In the genomic region with DNA sequence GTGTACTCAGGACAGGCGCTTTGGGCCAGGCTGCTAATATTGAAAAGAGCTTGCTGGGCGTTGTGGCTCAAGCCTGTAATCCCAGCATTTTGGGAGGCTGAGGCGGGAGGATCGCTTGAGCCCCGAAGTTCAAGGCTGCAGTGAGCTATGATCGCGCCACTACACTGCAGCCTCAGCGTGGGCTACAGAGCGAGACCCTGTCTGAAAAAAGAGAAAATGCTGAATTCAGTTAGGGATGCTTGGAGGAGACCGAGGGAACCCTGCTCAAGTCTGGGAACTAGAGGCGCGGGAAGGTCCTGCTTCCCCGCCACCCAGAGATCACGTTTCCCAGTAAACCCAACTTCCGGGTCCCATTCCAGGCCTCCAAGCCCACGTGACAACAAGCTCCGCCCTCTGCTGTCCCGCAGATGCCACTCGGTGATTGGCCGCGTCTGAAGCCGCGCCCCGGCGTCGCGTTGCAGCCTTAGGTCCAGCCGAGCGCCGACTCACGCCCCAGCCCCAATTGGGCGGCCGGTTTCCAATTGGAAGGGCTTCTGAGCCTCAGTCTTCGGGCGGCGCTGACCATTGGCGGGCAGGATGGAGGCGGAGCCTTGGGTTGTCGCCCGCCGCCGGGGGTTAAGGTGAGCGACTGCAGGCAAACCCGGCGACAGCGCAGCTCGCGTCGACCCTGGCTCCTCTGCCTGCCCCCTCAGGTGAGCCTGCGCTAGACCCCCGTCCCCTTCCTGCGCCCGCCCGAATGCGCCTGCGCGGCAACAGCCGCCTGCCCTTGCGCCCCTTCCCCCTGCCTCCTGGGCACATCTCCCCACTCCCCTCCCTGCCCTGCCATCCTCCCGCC, we compare ENCODE assay signal across 8 cellular contexts. TPM values are rescaled to one million over a fixed set of nuclear protein-coding genes. Genes with fewer than 3 reads are reported as not detected.
DNase-seq lines count a peak whose midpoint lies in the region; ATAC-seq and TF ChIP-seq lines count a peak whose summit lies in the region.

A gene with protein sequence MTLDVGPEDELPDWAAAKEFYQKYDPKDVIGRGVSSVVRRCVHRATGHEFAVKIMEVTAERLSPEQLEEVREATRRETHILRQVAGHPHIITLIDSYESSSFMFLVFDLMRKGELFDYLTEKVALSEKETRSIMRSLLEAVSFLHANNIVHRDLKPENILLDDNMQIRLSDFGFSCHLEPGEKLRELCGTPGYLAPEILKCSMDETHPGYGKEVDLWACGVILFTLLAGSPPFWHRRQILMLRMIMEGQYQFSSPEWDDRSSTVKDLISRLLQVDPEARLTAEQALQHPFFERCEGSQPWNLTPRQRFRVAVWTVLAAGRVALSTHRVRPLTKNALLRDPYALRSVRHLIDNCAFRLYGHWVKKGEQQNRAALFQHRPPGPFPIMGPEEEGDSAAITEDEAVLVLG (plus strand): TSS at position 627 of the 835 bp plus-strand sequence. CDS start 396 bp downstream, outside the sequence.

- H3K36me3 ChIP-seq in BLaER1: peaks cover 54% of the 10 kb centered on the region

- peak within 1 kb of the TSS; percentile 82 for H3K4me2 ChIP-seq in BLaER1

- H3K27me3 Mint-ChIP-seq in activated CD4-positive, alpha-beta T cell treated with anti-CD3 and anti-CD28 coated beads, Interleukin-2, amount 10 ng/mL, durations not matched to agents 7 days and 5 days: no peaks in the 10 kb centered on the region

- peak within 1 kb of the TSS; percentile 90 for H3K4me3 Mint-ChIP-seq in activated CD4-positive, alpha-beta T cell treated with anti-CD3 and anti-CD28 coated beads, Interleukin-2, amount 10 ng/mL, durations not matched to agents 7 days and 5 days

- ATAC-seq in GM19328 (IDR thresholded peaks at IDR 0.05; ENCODE audit: unreplicated experiment) (peak; percentile 98), HG03520 (IDR thresholded peaks at IDR 0.05; ENCODE audit: unreplicated experiment) (peak; percentile 97)

- CTCF ChIA-PET in activated CD4-positive, alpha-beta T cell treated with anti-CD3 and anti-CD28 coated beads, Interleukin-2, amount 10 ng/mL, durations not matched to agents 7 days and 5 days (lab: Charles Lee): interaction anchor here (0.6 to 1.6 kb wide), 14 partner anchors 10 to 77 kb away, joined by 3 to 11 read pairs (median 4); no protein-coding TSS in a partner anchor

- H3K9ac ChIP-seq in BLaER1: peak within 1 kb of the TSS; percentile 78

- peaks cover 7% of the 10 kb centered on the region; the same call in 1 of the 2 replicates for H4K20me1 ChIP-seq in BLaER1

- H3K9me3 ChIP-seq in BLaER1: no peaks in the 10 kb centered on the region

- no peaks in the 10 kb centered on the region for H3K9me3 Mint-ChIP-seq in activated CD4-positive, alpha-beta T cell treated with anti-CD3 and anti-CD28 coated beads, Interleukin-2, amount 10 ng/mL, durations not matched to agents 7 days and 5 days

- peak within 1 kb of the TSS; percentile 75 for H3K4me3 ChIP-seq in BLaER1
- peak within 1 kb of the TSS; percentile 88 for H3K4me3 ChIP-seq in coronary artery

- peaks cover 23% of the 10 kb centered on the region for H3K36me3 Mint-ChIP-seq in activated CD4-positive, alpha-beta T cell treated with anti-CD3 and anti-CD28 coated beads, Interleukin-2, amount 10 ng/mL, durations not matched to agents 7 days and 5 days (ENCODE audit: low read depth)

- peaks cover 31% of the 10 kb centered on the region for H3K4me1 Mint-ChIP-seq in activated CD4-positive, alpha-beta T cell treated with anti-CD3 and anti-CD28 coated beads, Interleukin-2, amount 10 ng/mL, durations not matched to agents 7 days and 5 days

- H3K27me3 ChIP-seq in BLaER1 (no peaks in the 10 kb centered on the region), layer of hippocampus (ENCODE audit: control insufficient read depth, insufficient read depth, low read length) (no peaks in the 10 kb centered on the region)

- peak within 1 kb of the TSS; percentile 86 for H3K27ac Mint-ChIP-seq in activated CD4-positive, alpha-beta T cell treated with anti-CD3 and anti-CD28 coated beads, Interleukin-2, amount 10 ng/mL, durations not matched to agents 7 days and 5 days

- peaks cover 17% of the 10 kb centered on the region for H3K4me1 ChIP-seq in BLaER1

- peak; percentile 100 for DNase-seq in NCI-H69 (lab: John Stamatoyannopoulos, UW)
- DNase-seq in activated CD4-positive, alpha-beta T cell treated with anti-CD3 and anti-CD28 coated beads, Interleukin-2, amount 10 ng/mL, durations not matched to agents 7 days and 5 days: peak; percentile 99
- peak; percentile 100 for DNase-seq in coronary artery (ENCODE audit: low spot score)
- DNase-seq in stimulated activated CD4-positive, alpha-beta T cell treated with anti-CD3 and anti-CD28 coated beads, Interleukin-1b, Interleukin-23, amount 100 ng/mL, for 4 hours (ENCODE audit: low read depth in 2 of 2): peak; percentile 73 to 94

- peak within 1 kb of the TSS; percentile 78 for H3K27ac ChIP-seq in BLaER1
- peak within 1 kb of the TSS; percentile 52 to 86 for H3K27ac ChIP-seq in coronary artery
- peak within 1 kb of the TSS; percentile 44 for H3K27ac ChIP-seq in layer of hippocampus (ENCODE audit: low read depth, low read length)

- TF ChIP-seq CTCF in coronary artery (IDR thresholded peaks at IDR 0.05): no peak

- POLR2A ChIA-PET in activated CD4-positive, alpha-beta T cell treated with anti-CD3 and anti-CD28 coated beads, Interleukin-2, amount 10 ng/mL, durations not matched to agents 7 days and 5 days (lab: Charles Lee): interaction anchor here (0.6 to 1.2 kb wide), 5 partner anchors 30 to 672 kb away, joined by 3 to 6 read pairs (median 3); no protein-coding TSS in a partner anchor

RNA-seq across cellular contexts. Expression of the gene that starts here (rescaled TPM):
- total RNA-seq in activated CD4-positive, alpha-beta T cell treated with anti-CD3 and anti-CD28 coated beads, Interleukin-2, amount 10 ng/mL, durations not matched to agents 7 days and 5 days: 10 to 100 TPM; 41.1 to 43.4 TPM

Comparison
In these comparisons a context has a peak if more than half of its experiments do, and no peak if none do; other contexts are left out.
1. Peak in every context shown above with its lines: DNase-seq, ATAC-seq, H3K4me3 ChIP-seq and H3K27ac ChIP-seq.